Comparison of ENCODE assay signal across 1 cellular context in the genomic region with DNA sequence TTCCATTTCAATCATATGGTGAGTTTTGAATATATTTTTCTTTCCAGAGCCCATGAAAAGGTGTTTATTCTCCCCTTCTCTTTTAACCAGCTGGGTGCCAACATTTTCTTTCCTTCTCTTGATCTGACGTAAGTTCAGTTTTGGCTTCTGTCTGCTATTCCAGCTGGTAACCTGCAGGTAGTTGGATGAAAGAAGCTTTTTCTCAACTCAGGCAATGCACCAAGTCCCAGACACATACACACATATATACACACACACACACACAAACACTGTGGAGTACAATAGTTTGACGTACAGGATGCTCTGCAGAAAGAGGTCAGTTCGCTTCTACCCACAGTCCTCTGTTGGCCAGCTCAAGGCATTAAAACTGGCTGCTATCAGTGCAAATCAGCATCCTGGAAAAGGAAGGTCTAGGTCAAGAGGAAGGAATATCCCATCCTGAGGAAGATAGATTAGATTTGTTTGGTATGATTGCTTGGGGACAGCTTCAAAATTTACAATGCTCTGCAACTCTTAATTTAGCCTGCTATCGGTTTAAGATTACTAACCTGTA.
TF ChIP-seq lines count a peak whose summit lies in the region.

No MANE protein-coding gene starts in this region.

TF ChIP-seq in GM23338, 12 proteins besides CTCF, POLR2A, EP300 and RAD21 (continued from another document):
- TF ChIP-seq, protein P1, sequence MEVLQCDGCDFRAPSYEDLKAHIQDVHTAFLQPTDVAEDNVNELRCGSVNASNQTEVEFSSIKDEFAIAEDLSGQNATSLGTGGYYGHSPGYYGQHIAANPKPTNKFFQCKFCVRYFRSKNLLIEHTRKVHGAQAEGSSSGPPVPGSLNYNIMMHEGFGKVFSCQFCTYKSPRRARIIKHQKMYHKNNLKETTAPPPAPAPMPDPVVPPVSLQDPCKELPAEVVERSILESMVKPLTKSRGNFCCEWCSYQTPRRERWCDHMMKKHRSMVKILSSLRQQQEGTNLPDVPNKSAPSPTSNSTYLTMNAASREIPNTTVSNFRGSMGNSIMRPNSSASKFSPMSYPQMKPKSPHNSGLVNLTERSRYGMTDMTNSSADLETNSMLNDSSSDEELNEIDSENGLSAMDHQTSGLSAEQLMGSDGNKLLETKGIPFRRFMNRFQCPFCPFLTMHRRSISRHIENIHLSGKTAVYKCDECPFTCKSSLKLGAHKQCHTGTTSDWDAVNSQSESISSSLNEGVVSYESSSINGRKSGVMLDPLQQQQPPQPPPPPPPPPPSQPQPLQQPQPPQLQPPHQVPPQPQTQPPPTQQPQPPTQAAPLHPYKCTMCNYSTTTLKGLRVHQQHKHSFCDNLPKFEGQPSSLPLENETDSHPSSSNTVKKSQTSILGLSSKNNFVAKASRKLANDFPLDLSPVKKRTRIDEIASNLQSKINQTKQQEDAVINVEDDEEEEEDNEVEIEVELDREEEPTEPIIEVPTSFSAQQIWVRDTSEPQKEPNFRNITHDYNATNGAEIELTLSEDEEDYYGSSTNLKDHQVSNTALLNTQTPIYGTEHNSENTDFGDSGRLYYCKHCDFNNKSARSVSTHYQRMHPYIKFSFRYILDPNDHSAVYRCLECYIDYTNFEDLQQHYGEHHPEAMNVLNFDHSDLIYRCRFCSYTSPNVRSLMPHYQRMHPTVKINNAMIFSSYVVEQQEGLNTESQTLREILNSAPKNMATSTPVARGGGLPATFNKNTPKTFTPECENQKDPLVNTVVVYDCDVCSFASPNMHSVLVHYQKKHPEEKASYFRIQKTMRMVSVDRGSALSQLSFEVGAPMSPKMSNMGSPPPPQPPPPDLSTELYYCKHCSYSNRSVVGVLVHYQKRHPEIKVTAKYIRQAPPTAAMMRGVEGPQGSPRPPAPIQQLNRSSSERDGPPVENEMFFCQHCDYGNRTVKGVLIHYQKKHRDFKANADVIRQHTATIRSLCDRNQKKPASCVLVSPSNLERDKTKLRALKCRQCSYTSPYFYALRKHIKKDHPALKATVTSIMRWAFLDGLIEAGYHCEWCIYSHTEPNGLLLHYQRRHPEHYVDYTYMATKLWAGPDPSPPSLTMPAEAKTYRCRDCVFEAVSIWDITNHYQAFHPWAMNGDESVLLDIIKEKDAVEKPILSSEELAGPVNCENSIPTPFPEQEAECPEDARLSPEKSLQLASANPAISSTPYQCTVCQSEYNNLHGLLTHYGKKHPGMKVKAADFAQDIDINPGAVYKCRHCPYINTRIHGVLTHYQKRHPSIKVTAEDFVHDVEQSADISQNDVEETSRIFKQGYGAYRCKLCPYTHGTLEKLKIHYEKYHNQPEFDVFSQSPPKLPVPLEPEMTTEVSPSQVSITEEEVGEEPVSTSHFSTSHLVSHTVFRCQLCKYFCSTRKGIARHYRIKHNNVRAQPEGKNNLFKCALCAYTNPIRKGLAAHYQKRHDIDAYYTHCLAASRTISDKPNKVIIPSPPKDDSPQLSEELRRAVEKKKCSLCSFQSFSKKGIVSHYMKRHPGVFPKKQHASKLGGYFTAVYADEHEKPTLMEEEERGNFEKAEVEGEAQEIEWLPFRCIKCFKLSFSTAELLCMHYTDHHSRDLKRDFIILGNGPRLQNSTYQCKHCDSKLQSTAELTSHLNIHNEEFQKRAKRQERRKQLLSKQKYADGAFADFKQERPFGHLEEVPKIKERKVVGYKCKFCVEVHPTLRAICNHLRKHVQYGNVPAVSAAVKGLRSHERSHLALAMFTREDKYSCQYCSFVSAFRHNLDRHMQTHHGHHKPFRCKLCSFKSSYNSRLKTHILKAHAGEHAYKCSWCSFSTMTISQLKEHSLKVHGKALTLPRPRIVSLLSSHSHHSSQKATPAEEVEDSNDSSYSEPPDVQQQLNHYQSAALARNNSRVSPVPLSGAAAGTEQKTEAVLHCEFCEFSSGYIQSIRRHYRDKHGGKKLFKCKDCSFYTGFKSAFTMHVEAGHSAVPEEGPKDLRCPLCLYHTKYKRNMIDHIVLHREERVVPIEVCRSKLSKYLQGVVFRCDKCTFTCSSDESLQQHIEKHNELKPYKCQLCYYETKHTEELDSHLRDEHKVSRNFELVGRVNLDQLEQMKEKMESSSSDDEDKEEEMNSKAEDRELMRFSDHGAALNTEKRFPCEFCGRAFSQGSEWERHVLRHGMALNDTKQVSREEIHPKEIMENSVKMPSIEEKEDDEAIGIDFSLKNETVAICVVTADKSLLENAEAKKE (CRISPR knock-in tag; IDR thresholded peaks at IDR 0.05) = no peak
- TF ChIP-seq POLR2AphosphoS5 (IDR thresholded peaks at IDR 0.05; ENCODE audit: low read depth) = no peak
- TF ChIP-seq EZH2phosphoT487 (IDR thresholded peaks at IDR 0.05; ENCODE audit: unreplicated experiment) = no peak
- no peak for TF ChIP-seq NANOG (IDR thresholded peaks at IDR 0.05; ENCODE audit: borderline replicate concordance)
- no peak for TF ChIP-seq ZNF331 (CRISPR knock-in tag; IDR thresholded peaks at IDR 0.05; ENCODE audit: low read depth)
